Comparison of ENCODE assay signal across 7 cellular contexts in genomic region chr6:24667378-24667803, GRCh38. TPM values are rescaled to one million over a fixed set of nuclear protein-coding genes. Genes with fewer than 3 reads are reported as not detected.
DNase-seq lines count a peak whose midpoint lies in the region; ATAC-seq and TF ChIP-seq lines count a peak whose summit lies in the region.

No MANE protein-coding gene starts in this region.

- DNase-seq in WERI-Rb-1 (no peak), psoas muscle (no peak), T1000 (lab: John Stamatoyannopoulos, UW) (no peak), foreskin melanocyte (no peak)

- H3K36me3 ChIP-seq in WERI-Rb-1 (peaks cover 30% of the 10 kb centered on the region), gastroesophageal sphincter (peaks cover 0 to 31% of the 10 kb centered on the region in 2 donors), psoas muscle (ENCODE audit: insufficient read depth in 1 of 2, low read depth in 1 of 2) (peaks cover 0 to 25% of the 10 kb centered on the region in 2 donors)

- WGBS in gastroesophageal sphincter (ENCODE audit: low coverage in 1 of 2), 2 donors: 2 to 7% methylated on average over 6 to 9 of the region's 9 CpGs
- 2 to 6% (median 2%) methylated on average over 9 of the region's 9 CpGs for WGBS in psoas muscle, 3 donors

- intact Hi-C loops in psoas muscle (cut with DNase I): loop anchor here (1.0 to 5.0 kb wide), 3 partner anchors 35 to 55 kb away; no protein-coding TSS in a partner anchor

- TF ChIP-seq EP300 in gastroesophageal sphincter (IDR thresholded peaks at IDR 0.05): no peak

- H3K27ac ChIP-seq in WERI-Rb-1: peak overlapping the region; percentile 86
- peak overlapping the region; percentile 83 to 94 (median 91) for H3K27ac ChIP-seq in gastroesophageal sphincter
- H3K27ac ChIP-seq in psoas muscle: peak overlapping the region; percentile 92

- H3K27me3 ChIP-seq in WERI-Rb-1 (ENCODE audit: insufficient read depth, low read depth, severe bottlenecking) (no peaks in the 10 kb centered on the region), gastroesophageal sphincter (no peaks in the 10 kb centered on the region), psoas muscle (ENCODE audit: insufficient read depth in 3 of 3, low read length in 2 of 3) (no peaks in the 10 kb centered on the region)

- H3K9me3 ChIP-seq in WERI-Rb-1 (ENCODE audit: severe bottlenecking) (peaks cover 7% of the 10 kb centered on the region), gastroesophageal sphincter (no peaks in the 10 kb centered on the region), psoas muscle (no peaks in the 10 kb centered on the region)

- TF ChIP-seq CTCF in GM12875 (IDR thresholded peaks at IDR 0.05; ENCODE audit: borderline replicate concordance, insufficient read depth, low read depth, low read length): no peak
- TF ChIP-seq CTCF in WERI-Rb-1 (IDR thresholded peaks at IDR 0.05; ENCODE audit: low read depth, low read length): no peak
- TF ChIP-seq CTCF in gastroesophageal sphincter (IDR thresholded peaks at IDR 0.05): no peak
- no peak for TF ChIP-seq CTCF in psoas muscle (IDR thresholded peaks at IDR 0.05)

- no peak for TF ChIP-seq POLR2A in gastroesophageal sphincter (IDR thresholded peaks at IDR 0.05)

- H3K4me1 ChIP-seq in gastroesophageal sphincter (peaks cover 7 to 50% (median 20%) of the 10 kb centered on the region in 3 donors), psoas muscle (peaks cover 33% of the 10 kb centered on the region)

- peak; percentile 6 for ATAC-seq in HG02973 (IDR thresholded peaks at IDR 0.05; ENCODE audit: unreplicated experiment)
- no peak for ATAC-seq in gastroesophageal sphincter
- peak in 2 of 4 donors; percentile 26 to 52 for ATAC-seq in psoas muscle

- peak overlapping the region; percentile 84 for H3K4me3 ChIP-seq in GM12875 (ENCODE audit: low read depth, low read length)
- peak overlapping the region; percentile 85 for H3K4me3 ChIP-seq in WERI-Rb-1 (ENCODE audit: low read depth, low read length)
- peak overlapping the region; percentile 91 to 95 for H3K4me3 ChIP-seq in gastroesophageal sphincter
- peak overlapping the region; percentile 94 for H3K4me3 ChIP-seq in psoas muscle

RNA-seq across cellular contexts. Expression of gene ACOT13, which starts 0.5 kb away (rescaled TPM):
- total RNA-seq in gastroesophageal sphincter (1 to 10 TPM; 3.4 to 8.9 (median 6.8) TPM), psoas muscle (10 to 100 TPM; 36.3 to 50.7 (median 37.6) TPM)
- 10 to 100 TPM; 25.2 to 44.6 (median 36.7) TPM for polyA plus RNA-seq in psoas muscle

RNA-seq across cellular contexts. Expression of gene TDP2, which starts 0.7 kb away (rescaled TPM):
- total RNA-seq in gastroesophageal sphincter (10 to 100 TPM; 29.2 to 53.1 (median 42.2) TPM), psoas muscle (10 to 100 TPM; 16.3 to 22.1 (median 19.8) TPM)
- polyA plus RNA-seq in psoas muscle: 10 to 100 TPM; 19.0 to 56.7 (median 36.9) TPM

RNA-seq across cellular contexts. Expression of gene KIAA0319, which starts 21.4 kb away (rescaled TPM):
- total RNA-seq in gastroesophageal sphincter (under 1 TPM in 1 of 4 donors, not detected in 3; 0.27 TPM), psoas muscle (under 1 TPM in 3 of 4 donors, not detected in 1; 0.02 to 0.04 (median 0.04) TPM)
- under 1 TPM in 2 of 3 donors, not detected in 1; 0.01 to 0.06 TPM for polyA plus RNA-seq in psoas muscle

RNA-seq across cellular contexts. Expression of gene C6orf62, which starts 51.6 kb away (rescaled TPM):
- total RNA-seq in gastroesophageal sphincter (10 to 100 TPM; 32.8 to 65.8 (median 45.2) TPM), psoas muscle (10 to 100 TPM; 43.1 to 57.2 (median 47.1) TPM)
- polyA plus RNA-seq in psoas muscle: 10 to 100 TPM; 23.9 to 54.8 (median 35.6) TPM
